Comparison of ENCODE assay signal across 15 cellular contexts in genomic region chr10:7478727-7479457, GRCh38.
DNase-seq lines count a peak whose midpoint lies in the region; ATAC-seq and TF ChIP-seq lines count a peak whose summit lies in the region.
"Had no signal": no experiment of that assay in that cellular context is flagged by ENCODE, and none has a peak within 500 bp of the region (broad histone marks: within the 10 kb centered on the region; RNA-seq: fewer than 3 reads in every experiment).

No MANE protein-coding gene starts in this region.

- H3K4me1 Mint-ChIP-seq in activated T-cell treated with anti-CD3 and anti-CD28 coated beads, Interleukin-2, amount 50 U/mL, for 4 hours (ENCODE audit: low read depth), result peaks cover 61% of the 10 kb centered on the region
- H3K4me1 Mint-ChIP-seq in T-helper 2 cell treated with Interferon-gamma antibody and Interleukin-4, amounts not matched to agents 5 μg/mL and 100 μg/mL, for 36 hours (ENCODE audit: low read depth), result peaks cover 48% of the 10 kb centered on the region
- H3K4me1 Mint-ChIP-seq in natural killer cell treated with Interleukin-12 subunit alpha and Interleukin-12 subunit beta and Interleukin-15 and Interleukin-18, amount 100 ng/mL, for 72 hours (ENCODE audit: low read depth in 2 of 2), result peaks cover 36 to 54% of the 10 kb centered on the region in 2 donors
- H3K4me1 Mint-ChIP-seq in type B pancreatic cell (ENCODE audit: unreplicated experiment) (peaks cover 10% of the 10 kb centered on the region), Caco-2 (ENCODE audit: low read depth, unreplicated experiment) (no peaks in the 10 kb centered on the region)

- peak overlapping the region; percentile 63 for H3K27ac Mint-ChIP-seq in T-helper 2 cell treated with Interferon-gamma antibody and Interleukin-4, amounts not matched to agents 5 μg/mL and 100 μg/mL, for 36 hours
- H3K27ac Mint-ChIP-seq in natural killer cell treated with Interleukin-12 subunit alpha and Interleukin-12 subunit beta and Interleukin-15 and Interleukin-18, amount 100 ng/mL, for 72 hours, result peak overlapping the region; percentile 2 to 100
- no peak overlapping the region for H3K27ac Mint-ChIP-seq in type B pancreatic cell
- no peak overlapping the region for H3K27ac Mint-ChIP-seq in Caco-2 (ENCODE audit: unreplicated experiment)

- no peak for TF ChIP-seq CTCF in type B pancreatic cell (conservative IDR thresholded peaks at IDR 0.05)
- TF ChIP-seq CTCF in Caco-2 (IDR thresholded peaks at IDR 0.05; ENCODE audit: insufficient read depth in 1 of 2, low read depth in 1 of 2, low read length in 1 of 2, severe bottlenecking in 1 of 2, unreplicated experiment in 1 of 2), result no peak

- CTCF ChIA-PET in Caco-2 (lab: Charles Lee), result no interaction called here

- no peaks in the 10 kb centered on the region for H3K4me1 ChIP-seq in Caco-2

- H3K4me3 ChIP-seq in Caco-2 (ENCODE audit: low read depth, low read length), result no peak overlapping the region
- H3K4me3 ChIP-seq: gastrocnemius medialis, transverse colon had no signal

- peaks cover 1% of the 10 kb centered on the region; the same call in 1 of the 2 replicates for H3K27me3 ChIP-seq in Caco-2 (replicated peaks; ENCODE audit: control insufficient read depth, insufficient read depth, low read length)
- H3K27me3 ChIP-seq: gastrocnemius medialis, transverse colon had no signal

- intact Hi-C loops in Caco-2 (cut with micrococcal nuclease; ENCODE audit: unreplicated experiment), result no loop called here

- H3K9me3 ChIP-seq in Caco-2, result no peaks in the 10 kb centered on the region
- H3K9me3 ChIP-seq: gastrocnemius medialis, transverse colon had no signal

- no TSS peak for BruUV-seq in Caco-2 (replicated peaks; lab: Mats Ljungman, UMichigan)

- no peaks in the 10 kb centered on the region for H3K36me3 Mint-ChIP-seq in activated T-cell treated with anti-CD3 and anti-CD28 coated beads, Interleukin-2, amount 50 U/mL, for 4 hours (ENCODE audit: insufficient read depth)
- peaks cover 4% of the 10 kb centered on the region for H3K36me3 Mint-ChIP-seq in T-helper 2 cell treated with Interferon-gamma antibody and Interleukin-4, amounts not matched to agents 5 μg/mL and 100 μg/mL, for 36 hours (ENCODE audit: low read depth)
- H3K36me3 Mint-ChIP-seq in natural killer cell treated with Interleukin-12 subunit alpha and Interleukin-12 subunit beta and Interleukin-15 and Interleukin-18, amount 100 ng/mL, for 72 hours, result peaks cover 5% of the 10 kb centered on the region
- peaks cover 3% of the 10 kb centered on the region for H3K36me3 Mint-ChIP-seq in type B pancreatic cell
- no peaks in the 10 kb centered on the region for H3K36me3 Mint-ChIP-seq in Caco-2 (ENCODE audit: insufficient read depth, unreplicated experiment)

- no peak for DNase-seq in activated T-cell treated with anti-CD3 and anti-CD28 coated beads, Interleukin-2, amount 50 U/mL, for 4 hours
- DNase-seq in activated T-cell treated with anti-CD3 and anti-CD28 coated beads, Interleukin-2, amount 50 U/mL, for 48 hours, result no peak
- no peak for DNase-seq in T-helper 2 cell treated with Interferon-gamma antibody and Interleukin-4, amounts not matched to agents 5 μg/mL and 100 μg/mL, for 36 hours (ENCODE audit: low spot score)
- DNase-seq in natural killer cell treated with Interleukin-12 subunit alpha and Interleukin-12 subunit beta and Interleukin-15 and Interleukin-18, amount 100 ng/mL, for 72 hours (ENCODE audit: low spot score), result no peak
- DNase-seq in NOMO-1 treated with dmso at 0.1 percent for 144 hours (lab: John Stamatoyannopoulos, UW; ENCODE audit: unreplicated experiment) (no peak), type B pancreatic cell (ENCODE audit: extremely low spot score, unreplicated experiment) (no peak), Caco-2 (no peak)
- DNase-seq: ACHN, gastrocnemius medialis, NCI-H2171, NCI-H82, retina, SHP77 treated with DMSO at 0.1 percent for 48 hours, transverse colon had no signal

- POLR2A ChIA-PET in Caco-2 (lab: Charles Lee), result no interaction called here

- no peaks in the 10 kb centered on the region for H3K36me3 ChIP-seq in Caco-2 (ENCODE audit: control insufficient read depth, insufficient read depth, low read length)
- H3K36me3 ChIP-seq: gastrocnemius medialis, transverse colon had no signal

- no peaks in the 10 kb centered on the region for H3K27me3 Mint-ChIP-seq in activated T-cell treated with anti-CD3 and anti-CD28 coated beads, Interleukin-2, amount 50 U/mL, for 4 hours (ENCODE audit: low read depth)
- no peaks in the 10 kb centered on the region for H3K27me3 Mint-ChIP-seq in T-helper 2 cell treated with Interferon-gamma antibody and Interleukin-4, amounts not matched to agents 5 μg/mL and 100 μg/mL, for 36 hours (ENCODE audit: low read depth)
- no peaks in the 10 kb centered on the region for H3K27me3 Mint-ChIP-seq in natural killer cell treated with Interleukin-12 subunit alpha and Interleukin-12 subunit beta and Interleukin-15 and Interleukin-18, amount 100 ng/mL, for 72 hours
- H3K27me3 Mint-ChIP-seq in type B pancreatic cell (peaks cover 38% of the 10 kb centered on the region), Caco-2 (ENCODE audit: insufficient read depth, unreplicated experiment) (peaks cover 23% of the 10 kb centered on the region)

- no peaks in the 10 kb centered on the region for H3K9me3 Mint-ChIP-seq in activated T-cell treated with anti-CD3 and anti-CD28 coated beads, Interleukin-2, amount 50 U/mL, for 4 hours
- no peaks in the 10 kb centered on the region for H3K9me3 Mint-ChIP-seq in T-helper 2 cell treated with Interferon-gamma antibody and Interleukin-4, amounts not matched to agents 5 μg/mL and 100 μg/mL, for 36 hours
- peaks cover 4% of the 10 kb centered on the region for H3K9me3 Mint-ChIP-seq in natural killer cell treated with Interleukin-12 subunit alpha and Interleukin-12 subunit beta and Interleukin-15 and Interleukin-18, amount 100 ng/mL, for 72 hours
- no peaks in the 10 kb centered on the region for H3K9me3 Mint-ChIP-seq in type B pancreatic cell
- no peaks in the 10 kb centered on the region for H3K9me3 Mint-ChIP-seq in Caco-2 (ENCODE audit: unreplicated experiment)

- peak in 1 of 2 donors; percentile 43 for ATAC-seq in activated T-cell treated with anti-CD3 and anti-CD28 coated beads, Interleukin-2, amount 50 U/mL, for 4 hours
- ATAC-seq in HG02852 (IDR thresholded peaks at IDR 0.05; ENCODE audit: unreplicated experiment), result peak; percentile 30
- no peak for ATAC-seq in natural killer cell treated with Interleukin-12 subunit alpha and Interleukin-12 subunit beta and Interleukin-15 and Interleukin-18, amount 100 ng/mL, for 72 hours
- ATAC-seq: gastrocnemius medialis had no signal

- peak overlapping the region; percentile 54 for H3K4me3 Mint-ChIP-seq in activated T-cell treated with anti-CD3 and anti-CD28 coated beads, Interleukin-2, amount 50 U/mL, for 4 hours
- H3K4me3 Mint-ChIP-seq in T-helper 2 cell treated with Interferon-gamma antibody and Interleukin-4, amounts not matched to agents 5 μg/mL and 100 μg/mL, for 36 hours, result peak overlapping the region; percentile 4
- peak overlapping the region; percentile 28 for H3K4me3 Mint-ChIP-seq in natural killer cell treated with Interleukin-12 subunit alpha and Interleukin-12 subunit beta and Interleukin-15 and Interleukin-18, amount 100 ng/mL, for 72 hours
- H3K4me3 Mint-ChIP-seq in type B pancreatic cell (no peak overlapping the region), Caco-2 (ENCODE audit: unreplicated experiment) (no peak overlapping the region)

Comparison
In these comparisons a context has a peak if more than half of its experiments do, and no peak if none do; other contexts are left out.
1. H3K4me3 Mint-ChIP-seq: peak in activated T-cell treated with anti-CD3 and anti-CD28 coated beads, Interleukin-2, amount 50 U/mL, for 4 hours (single experiment), T-helper 2 cell treated with Interferon-gamma antibody and Interleukin-4, amounts not matched to agents 5 μg/mL and 100 μg/mL, for 36 hours (single experiment) and natural killer cell treated with Interleukin-12 subunit alpha and Interleukin-12 subunit beta and Interleukin-15 and Interleukin-18, amount 100 ng/mL, for 72 hours (single experiment); none in type B pancreatic cell (single experiment) and Caco-2 (single experiment).
2. H3K27ac Mint-ChIP-seq: peak in T-helper 2 cell treated with Interferon-gamma antibody and Interleukin-4, amounts not matched to agents 5 μg/mL and 100 μg/mL, for 36 hours (single experiment) and natural killer cell treated with Interleukin-12 subunit alpha and Interleukin-12 subunit beta and Interleukin-15 and Interleukin-18, amount 100 ng/mL, for 72 hours (2 of 2); none in type B pancreatic cell (single experiment) and Caco-2 (single experiment).